In the genomic region with DNA sequence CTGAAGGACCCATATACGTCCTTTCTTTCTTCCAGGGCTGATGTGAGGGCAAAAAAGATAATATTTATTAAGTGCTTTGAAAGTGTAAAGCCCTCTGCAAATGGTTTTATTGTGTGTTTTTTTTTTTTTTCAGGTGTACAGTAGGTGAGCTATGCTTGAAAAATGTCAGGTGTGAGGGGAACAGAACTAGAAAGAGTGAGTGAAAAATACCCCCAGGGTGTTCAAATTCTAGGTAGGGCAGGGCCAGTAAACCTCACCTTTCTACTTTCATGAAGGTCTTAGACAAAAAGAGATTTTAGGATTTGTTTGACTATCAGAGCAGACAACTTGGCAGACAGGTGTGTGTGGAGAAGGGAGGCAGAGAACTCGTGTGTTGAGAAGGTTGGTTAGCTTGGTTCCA, we compare ENCODE assay signal across 27 cellular contexts.
"Had no signal": no experiment of that assay in that cellular context is flagged by ENCODE, and none has a peak within 500 bp of the region (broad histone marks: within the 10 kb centered on the region; RNA-seq: fewer than 3 reads in every experiment).

No MANE protein-coding gene starts in this region.

- H3K4me3 Mint-ChIP-seq: endodermal cell; immature natural killer cell; mesothelial cell of epicardium; naive thymus-derived CD4-positive, alpha-beta T cell; nephron; neural progenitor cell; stimulated activated effector memory CD8-positive, alpha-beta T cell treated with anti-CD3 and anti-CD28 coated beads, Interleukin-12 subunit alpha, Interleukin-12 subunit beta, amount 100 ng/mL, for 72 hours had no signal

- H3K4me2 ChIP-seq: neural progenitor cell had no signal

- H3K79me2 ChIP-seq: parathyroid adenoma had no signal

- H3K27ac Mint-ChIP-seq: endodermal cell; immature natural killer cell; mesothelial cell of epicardium; naive thymus-derived CD4-positive, alpha-beta T cell; nephron; stimulated activated effector memory CD8-positive, alpha-beta T cell treated with anti-CD3 and anti-CD28 coated beads, Interleukin-12 subunit alpha, Interleukin-12 subunit beta, amount 100 ng/mL, for 72 hours had no signal

- H3K4me3 ChIP-seq: esophagus muscularis mucosa, lung, mucosa of descending colon, neural progenitor cell, prostate gland, right atrium auricular region, sigmoid colon, testis, tibial nerve, vagina had no signal

- H2AFZ ChIP-seq: neural progenitor cell, parathyroid adenoma had no signal

- H3K4me1 ChIP-seq: esophagus muscularis mucosa, parathyroid adenoma, prostate gland, right atrium auricular region, sigmoid colon, testis, tibial nerve, vagina had no signal

- H3K27ac ChIP-seq: esophagus muscularis mucosa, neural progenitor cell, parathyroid adenoma, prostate gland, right atrium auricular region, sigmoid colon, testis, tibial nerve, vagina had no signal

- H3K9me3 Mint-ChIP-seq: endodermal cell; immature natural killer cell; mesothelial cell of epicardium; nephron; neural progenitor cell; stimulated activated effector memory CD8-positive, alpha-beta T cell treated with anti-CD3 and anti-CD28 coated beads, Interleukin-12 subunit alpha, Interleukin-12 subunit beta, amount 100 ng/mL, for 72 hours had no signal

- H3K36me3 ChIP-seq: neural progenitor cell, prostate gland, vagina had no signal

- H3K36me3 Mint-ChIP-seq: naive thymus-derived CD4-positive, alpha-beta T cell; stimulated activated effector memory CD8-positive, alpha-beta T cell treated with anti-CD3 and anti-CD28 coated beads, Interleukin-12 subunit alpha, Interleukin-12 subunit beta, amount 100 ng/mL, for 72 hours had no signal

- H3K9me3 ChIP-seq: esophagus muscularis mucosa, mucosa of descending colon, prostate gland, right atrium auricular region, sigmoid colon, testis, tibial nerve, vagina had no signal

- H3K9ac ChIP-seq: neural progenitor cell, parathyroid adenoma had no signal

- H3K4me1 Mint-ChIP-seq: immature natural killer cell; naive thymus-derived CD4-positive, alpha-beta T cell; stimulated activated effector memory CD8-positive, alpha-beta T cell treated with anti-CD3 and anti-CD28 coated beads, Interleukin-12 subunit alpha, Interleukin-12 subunit beta, amount 100 ng/mL, for 72 hours had no signal

- H3K27me3 ChIP-seq: esophagus muscularis mucosa, neural progenitor cell, right atrium auricular region, sigmoid colon, testis, tibial nerve, vagina had no signal

- ATAC-seq: naive thymus-derived CD4-positive, alpha-beta T cell; stimulated activated effector memory CD8-positive, alpha-beta T cell treated with anti-CD3 and anti-CD28 coated beads, Interleukin-12 subunit alpha, Interleukin-12 subunit beta, amount 100 ng/mL, for 72 hours had no signal

- DNase-seq: cerebellar nuclear complex; effector CD8-positive, alpha-beta T cell; endodermal cell; foreskin melanocyte; hypothalamus; immature natural killer cell; kidney; mesenchymal stem cell; naive thymus-derived CD4-positive, alpha-beta T cell; sigmoid colon; stimulated activated CD4-positive, alpha-beta T cell treated with anti-CD3 and anti-CD28 coated beads, Interleukin-2, amount 100 ng/mL, for 24 hours; stimulated activated CD4-positive, alpha-beta T cell treated with anti-CD3 and anti-CD28 coated beads, Interleukin-4, amount 100 ng/mL, for 24 hours; stimulated activated naive CD4-positive, alpha-beta T cell treated with Interleukin-2 at 50 U/mL for 16 hours; substantia nigra; testis had no signal
